Comparison of ENCODE assay signal across 8 cellular contexts in genomic region chr2:42169100-42169868, GRCh38. TPM values are rescaled to one million over a fixed set of nuclear protein-coding genes. Genes with fewer than 3 reads are reported as not detected.
DNase-seq lines count a peak whose midpoint lies in the region; ATAC-seq and TF ChIP-seq lines count a peak whose summit lies in the region.

TSS of gene EML4 (plus strand) at chr2:42169353. CDS start at chr2:42169612, 259 bp downstream.

- H2AK5ac ChIP-seq in IMR-90 (ENCODE audit: low read depth, low read length) = peak within 1 kb of the TSS; percentile 91

- H3K4me1 ChIP-seq in IMR-90 (ENCODE audit: control insufficient read depth, insufficient read depth, low read length) (peaks cover 11% of the 10 kb centered on the region), PC-3 (ENCODE audit: insufficient read depth, low read length) (peaks cover 26% of the 10 kb centered on the region), mucosa of rectum (ENCODE audit: control insufficient read depth in 2 of 2, insufficient read depth in 2 of 2, low read length in 2 of 2) (peaks cover 18 to 19% of the 10 kb centered on the region in 2 donors)

- BruUV-seq in IMR-90 (replicated peaks; lab: Mats Ljungman, UMichigan) (no TSS peak), PC-3 (replicated peaks; lab: Mats Ljungman, UMichigan) (no TSS peak)

- H3K23ac ChIP-seq in IMR-90 (ENCODE audit: low read depth, low read length) = peak within 1 kb of the TSS; percentile 32

- POLR2A ChIA-PET in IMR-90 (lab: Charles Lee; ENCODE audit: unreplicated experiment) (no interaction called here), PC-3 (lab: Charles Lee; ENCODE audit: unreplicated experiment) (no interaction called here)

- peak within 1 kb of the TSS; percentile 97 to 99 for H4K8ac ChIP-seq in IMR-90 (ENCODE audit: low read depth in 2 of 2, low read length in 2 of 2)

- peak within 1 kb of the TSS; percentile 64 for H4K5ac ChIP-seq in IMR-90 (ENCODE audit: low read depth, low read length)

- peak; percentile 90 for TF ChIP-seq POLR2A in IMR-90 (IDR thresholded peaks at IDR 0.05; ENCODE audit: low read depth, low read length)
- TF ChIP-seq POLR2A in erythroblast (IDR thresholded peaks at IDR 0.05; ENCODE audit: low read length) = peak; percentile 64

- 0 out of 2 replicates have a peak, but pooled peaks cover 7% of the 10 kb centered on the region for H3K9me1 ChIP-seq in IMR-90 (ENCODE audit: insufficient read depth, low read length)

- H2AK9ac ChIP-seq in IMR-90 (replicated peaks; ENCODE audit: low read depth, low read length, poor library complexity) = peak within 1 kb of the TSS; percentile 98

- H3K4me2 ChIP-seq in IMR-90 (ENCODE audit: low read depth, low read length) (peak within 1 kb of the TSS; percentile 90), PC-3 (ENCODE audit: low read length) (peak within 1 kb of the TSS; percentile 93)

- no peak for TF ChIP-seq RAD21 in IMR-90 (IDR thresholded peaks at IDR 0.05; ENCODE audit: low read length)

- H3K18ac ChIP-seq in IMR-90 (ENCODE audit: low read depth, low read length) = peak within 1 kb of the TSS; percentile 43

- peak within 1 kb of the TSS; percentile 55; the same call in 1 of the 2 replicates for H2BK20ac ChIP-seq in IMR-90 (ENCODE audit: low read depth, low read length)

- peak; percentile 82 for ATAC-seq in GM21528 (IDR thresholded peaks at IDR 0.05; ENCODE audit: low FRiP score, unreplicated experiment)
- peak; percentile 93 for ATAC-seq in IMR-90 (ENCODE audit: low read depth)
- ATAC-seq in PC-3 = peak; percentile 90

- peak within 1 kb of the TSS; percentile 98 for H2AFZ ChIP-seq in IMR-90 (replicated peaks; ENCODE audit: low read length, poor library complexity)
- peak within 1 kb of the TSS; percentile 87 for H2AFZ ChIP-seq in PC-3 (ENCODE audit: low read length)

- H3K27ac ChIP-seq in IMR-90 (ENCODE audit: insufficient read depth, low read length) (peak within 1 kb of the TSS; percentile 85), PC-3 (ENCODE audit: low read length) (no peak within 1 kb of the TSS), mucosa of rectum (ENCODE audit: low read depth in 2 of 2, low read length in 2 of 2) (peak within 1 kb of the TSS; percentile 86 to 90)

- peak within 1 kb of the TSS; percentile 84 for H3K56ac ChIP-seq in IMR-90 (ENCODE audit: extremely low read depth, insufficient read depth, low read length)

- TF ChIP-seq CTCF in IMR-90 (conservative IDR thresholded peaks at IDR 0.05; ENCODE audit: low read depth, low read length) (no peak), PC-3 (conservative IDR thresholded peaks at IDR 0.05; ENCODE audit: low read depth, low read length) (no peak)

- peak within 1 kb of the TSS; percentile 88 for H3K4ac ChIP-seq in IMR-90 (ENCODE audit: low read depth, low read length)

- peak within 1 kb of the TSS; percentile 80 for H3K14ac ChIP-seq in IMR-90 (replicated peaks; ENCODE audit: low read depth, low read length)

- peaks cover 48% of the 10 kb centered on the region for H3K79me2 ChIP-seq in PC-3 (ENCODE audit: low read length)

- peaks cover 16 to 31% of the 10 kb centered on the region in 2 experiments; a peak in 3 of 4 replicates for H3K79me1 ChIP-seq in IMR-90 (ENCODE audit: low read depth in 1 of 2, low read length in 2 of 2)

- no peaks in the 10 kb centered on the region for H3F3A ChIP-seq in PC-3 (ENCODE audit: low read length, unreplicated experiment)

- H4K20me1 ChIP-seq in IMR-90 (ENCODE audit: insufficient read depth, low read length) (peaks cover 24% of the 10 kb centered on the region), PC-3 (ENCODE audit: low read length) (peaks cover 6% of the 10 kb centered on the region; the same call in 1 of the 2 replicates)

- H2BK5ac ChIP-seq in IMR-90 (ENCODE audit: low read depth, low read length, poor library complexity, severe bottlenecking) = peak within 1 kb of the TSS; percentile 82

- H2BK120ac ChIP-seq in IMR-90 (ENCODE audit: low read depth, low read length) = peak within 1 kb of the TSS; percentile 89

- peak within 1 kb of the TSS; percentile 54; the same call in 2 of the 3 replicates for H2BK15ac ChIP-seq in IMR-90 (ENCODE audit: low read depth, low read length)

- in situ Hi-C loops in IMR-90 (cut with MboI; ENCODE audit: low sequenced_read_pairs) = no loop called here

- no peaks in the 10 kb centered on the region; the same call in 1 of the 2 replicates for H3K36me3 ChIP-seq in IMR-90 (ENCODE audit: control insufficient read depth, insufficient read depth, low read length)
- no peaks in the 10 kb centered on the region for H3K36me3 ChIP-seq in PC-3 (ENCODE audit: low read depth, low read length)
- H3K36me3 ChIP-seq in mucosa of rectum (ENCODE audit: control insufficient read depth in 2 of 2, insufficient read depth in 2 of 2, low read length in 2 of 2) = no peaks in the 10 kb centered on the region

- no peaks in the 10 kb centered on the region for H3K27me3 ChIP-seq in IMR-90 (ENCODE audit: control insufficient read depth, insufficient read depth, low read length)
- H3K27me3 ChIP-seq in PC-3 (ENCODE audit: low read length) = no peaks in the 10 kb centered on the region
- H3K27me3 ChIP-seq in mucosa of rectum (ENCODE audit: control insufficient read depth in 2 of 2, insufficient read depth in 2 of 2, low read length in 2 of 2) = no peaks in the 10 kb centered on the region

- no peaks in the 10 kb centered on the region for H3K9me2 ChIP-seq in PC-3 (replicated peaks; ENCODE audit: low read length)

- peak within 1 kb of the TSS; percentile 78 for H3K9ac ChIP-seq in IMR-90 (ENCODE audit: low read depth, low read length)
- H3K9ac ChIP-seq in PC-3 (ENCODE audit: low read length) = peak within 1 kb of the TSS; percentile 83
- peak within 1 kb of the TSS; percentile 93 to 97 for H3K9ac ChIP-seq in mucosa of rectum (ENCODE audit: low read depth in 1 of 2, low read length in 2 of 2)

- 0% methylated on average over 48 of the region's 87 CpGs; no CpG with 5 or more reads in 1 of the 2 experiments for WGBS in IMR-90 (ENCODE audit: extremely low coverage in 2 of 2, insufficient read length in 1 of 2), 2 experiments

- DNase-seq in DMS 273 (lab: John Stamatoyannopoulos, UW; ENCODE audit: unreplicated experiment) (peak; percentile 97), IMR-90 (peak; percentile 90), PC-3 (peak; percentile 88), activated T-cell treated with anti-CD3 and anti-CD28 coated beads for 48 hours (ENCODE audit: low read depth) (peak; percentile 91), erythroblast (lab: John Stamatoyannopoulos, UW) (peak; percentile 90 to 95)
- DNase-seq in stimulated activated CD8-positive, alpha-beta memory T cell treated with anti-CD3 and anti-CD28 coated beads, Interleukin-4, amount 100 ng/mL, for 4 hours (ENCODE audit: low read depth in 2 of 2, low spot score in 1 of 2) = peak; percentile 77 to 81

- H4K91ac ChIP-seq in IMR-90 (ENCODE audit: insufficient read depth, low read depth, low read length) = peak within 1 kb of the TSS; percentile 81

- H3K9me3 ChIP-seq in IMR-90 (ENCODE audit: control insufficient read depth, insufficient read depth, low read length) = no peaks in the 10 kb centered on the region
- no peaks in the 10 kb centered on the region for H3K9me3 ChIP-seq in PC-3 (ENCODE audit: low read length)
- H3K9me3 ChIP-seq in mucosa of rectum (ENCODE audit: control insufficient read depth in 2 of 2, low read length in 2 of 2) = no peaks in the 10 kb centered on the region

- intact Hi-C loops in IMR-90 (cut with micrococcal nuclease) (loop anchor here (1.0 kb wide), 1 partner anchor 73 kb away; no protein-coding TSS in a partner anchor), PC-3 (cut with micrococcal nuclease) (no loop called here)

- CTCF ChIA-PET in IMR-90 (lab: Yijun Ruan, JAX) = no interaction called here
- CTCF ChIA-PET in PC-3 (lab: Charles Lee) = no interaction called here

- peak within 1 kb of the TSS; percentile 92 for H3K4me3 ChIP-seq in IMR-90 (ENCODE audit: insufficient read depth, low read depth, low read length)
- H3K4me3 ChIP-seq in PC-3 (ENCODE audit: low read length) = peak within 1 kb of the TSS; percentile 82
- peak within 1 kb of the TSS; percentile 93 to 99 for H3K4me3 ChIP-seq in mucosa of rectum (ENCODE audit: low read length in 2 of 2)

- dilution Hi-C loops in IMR-90 (cut with HindIII; ENCODE audit: low sequenced_read_pairs, unreplicated experiment) = no loop called here

TF ChIP-seq in IMR-90, 13 proteins besides CTCF, POLR2A, EP300 and RAD21:
- TF ChIP-seq MAZ (IDR thresholded peaks at IDR 0.05; ENCODE audit: borderline replicate concordance, low read depth, low read length) (peak; percentile 92; the same call in 1 of the 2 replicates), NFE2L2 (IDR thresholded peaks at IDR 0.05; ENCODE audit: low read depth, low read length) (no peak), MXI1 (IDR thresholded peaks at IDR 0.05; ENCODE audit: borderline replicate concordance, low read depth, low read length) (peak; percentile 65), BHLHE40 (IDR thresholded peaks at IDR 0.05; ENCODE audit: low read depth, low read length) (peak; percentile 33; the same call in 1 of the 2 replicates), USF2 (IDR thresholded peaks at IDR 0.05; ENCODE audit: low read depth, low read length) (peak; percentile 96), RFX5 (IDR thresholded peaks at IDR 0.05; ENCODE audit: low read depth, low read length) (no peak)
TF ChIP-seq in IMR-90: peak in this region for 4.

RNA-seq across cellular contexts. Expression of gene EML4, which starts in this region (rescaled TPM):
- 73.7 and 85.8 TPM in 2 replicates for total RNA-seq in IMR-90 (2012; rRNA removed)
- polyA plus RNA-seq in IMR-90 (2012; rRNA removed) = 24.8 and 29.7 TPM in 2 replicates
- polyA plus RNA-seq in IMR-90 (2012; cell fraction: cytosol; rRNA removed) = 6.9 and 14.5 TPM in 2 replicates
- polyA plus RNA-seq in IMR-90 (2012; cell fraction: nucleus; rRNA removed; ENCODE audit: low replicate concordance) = 24.1 and 88.2 TPM in 2 replicates
- total RNA-seq in PC-3 (2014; rRNA removed) = 38.1 and 38.3 TPM in 2 replicates
